ENCODE assay signal across 18 cellular contexts in genomic region chr1:93533677-93534076, GRCh38.
A peak's percentile ranks its signal among the peaks of the same experiment; 100 is the strongest.
DNase-seq lines count a peak whose midpoint lies in the region; ATAC-seq, FAIRE-seq and TF ChIP-seq lines count a peak whose summit lies in the region.
"Had no signal": no experiment of that assay in that cellular context is flagged by ENCODE, and none has a peak within 500 bp of the region (broad histone marks: within the 10 kb centered on the region; RNA-seq: fewer than 3 reads in every experiment).

No MANE protein-coding gene starts in this region.

- no peaks in the 10 kb centered on the region for H4K20me1 ChIP-seq in IMR-90 (ENCODE audit: insufficient read depth, low read length)

- FAIRE-seq in A549 (lab: Jason Lieb, UNC), result no peak
- FAIRE-seq: GM12891 had no signal

- H3K4me3 Mint-ChIP-seq in nephron progenitor cell, result no peak overlapping the region
- H3K4me3 Mint-ChIP-seq in activated T-cell treated with anti-CD3 and anti-CD28 coated beads, Interleukin-2, amount 50 U/mL, for 72 hours, result no peak overlapping the region
- H3K4me3 Mint-ChIP-seq: CD4-positive, alpha-beta memory T cell; H9 had no signal

- no peak overlapping the region for H3K23ac ChIP-seq in IMR-90 (ENCODE audit: low read depth, low read length)

- intact Hi-C loops in IMR-90 (cut with micrococcal nuclease), result no loop called here

- no peaks in the 10 kb centered on the region for H3K9me3 Mint-ChIP-seq in nephron progenitor cell
- no peaks in the 10 kb centered on the region for H3K9me3 Mint-ChIP-seq in activated T-cell treated with anti-CD3 and anti-CD28 coated beads, Interleukin-2, amount 50 U/mL, for 72 hours
- H3K9me3 Mint-ChIP-seq: H9 had no signal

- no peak overlapping the region for H2BK15ac ChIP-seq in IMR-90 (ENCODE audit: low read depth, low read length)

- CTCF ChIA-PET in A549 (lab: Yijun Ruan, JAX) (interaction anchor here (0.9 to 1.4 kb wide), 2 partner anchors 12 to 19 kb away, joined by 3 read pairs; no protein-coding TSS in a partner anchor), IMR-90 (lab: Yijun Ruan, JAX) (no interaction called here)

- DNase-seq in A549 (ENCODE audit: low read depth in 1 of 2, low spot score in 1 of 2) (no peak), IMR-90 (no peak), nephron progenitor cell (no peak), NOMO-1 treated with DMSO at 0.1 percent for 48 hours (lab: John Stamatoyannopoulos, UW; ENCODE audit: unreplicated experiment) (no peak), GM13977 (ENCODE audit: low spot score) (no peak)
- DNase-seq in activated T-cell treated with anti-CD3 and anti-CD28 coated beads, Interleukin-2, amount 50 U/mL, for 72 hours, result no peak
- DNase-seq: 8988T; C1 segment of cervical spinal cord; Calu3; CD4-positive, alpha-beta memory T cell; COR-L47; DMS53; DMS79 treated with DMSO at 0.1 percent for 48 hours; GF-D8; GM23248; H9 had no signal

- H2AK5ac ChIP-seq in IMR-90 (ENCODE audit: low read depth, low read length), result no peak overlapping the region

- H3K4me1 Mint-ChIP-seq in nephron progenitor cell, result no peaks in the 10 kb centered on the region
- H3K4me1 Mint-ChIP-seq in activated T-cell treated with anti-CD3 and anti-CD28 coated beads, Interleukin-2, amount 50 U/mL, for 72 hours (ENCODE audit: low read depth), result no peaks in the 10 kb centered on the region
- H3K4me1 Mint-ChIP-seq: CD4-positive, alpha-beta memory T cell had no signal

- no peak overlapping the region for H3K18ac ChIP-seq in IMR-90 (ENCODE audit: low read depth, low read length)

- H3K56ac ChIP-seq in IMR-90 (ENCODE audit: extremely low read depth, insufficient read depth, low read length), result no peak overlapping the region

- H3K4ac ChIP-seq in IMR-90 (ENCODE audit: low read depth, low read length), result no peak overlapping the region

- no peak overlapping the region for H3K14ac ChIP-seq in IMR-90 (replicated peaks; ENCODE audit: low read depth, low read length)

- H2AK9ac ChIP-seq in IMR-90 (replicated peaks; ENCODE audit: low read depth, low read length, poor library complexity), result no peak overlapping the region

- H3K9me3 ChIP-seq in A549 (no peaks in the 10 kb centered on the region), IMR-90 (ENCODE audit: control insufficient read depth, insufficient read depth, low read length) (no peaks in the 10 kb centered on the region)

- no peak overlapping the region for H3K4me3 ChIP-seq in A549
- no peak overlapping the region for H3K4me3 ChIP-seq in IMR-90 (ENCODE audit: insufficient read depth, low read depth, low read length)
- H3K4me3 ChIP-seq: GM23248 had no signal

- no TSS peak for BruUV-seq in IMR-90 (replicated peaks; lab: Mats Ljungman, UMichigan)

- H3K27ac ChIP-seq in A549 (no peak overlapping the region), IMR-90 (ENCODE audit: insufficient read depth, low read length) (no peak overlapping the region)
- H3K27ac ChIP-seq: GM23248 had no signal

- H2AFZ ChIP-seq in IMR-90 (replicated peaks; ENCODE audit: low read length, poor library complexity), result no peak overlapping the region
- H2AFZ ChIP-seq: GM23248 had no signal

- H3K36me3 Mint-ChIP-seq in nephron progenitor cell (ENCODE audit: low read depth), result peaks cover 61% of the 10 kb centered on the region
- H3K36me3 Mint-ChIP-seq in activated T-cell treated with anti-CD3 and anti-CD28 coated beads, Interleukin-2, amount 50 U/mL, for 72 hours (ENCODE audit: insufficient read depth in 2 of 2), result no peaks in the 10 kb centered on the region

- peaks cover 6% of the 10 kb centered on the region; the same call in 1 of the 3 replicates for H3K4me1 ChIP-seq in A549
- H3K4me1 ChIP-seq in IMR-90 (ENCODE audit: control insufficient read depth, insufficient read depth, low read length), result no peaks in the 10 kb centered on the region

- in situ Hi-C loops in IMR-90 (cut with MboI; ENCODE audit: low sequenced_read_pairs), result no loop called here
- in situ Hi-C loops in GM13977 (cut with MboI; ENCODE audit: low pct_unique_long_range_greater_than_20kb, low sequenced_read_pairs, unreplicated experiment), result no loop called here

- no peak overlapping the region for H4K8ac ChIP-seq in IMR-90 (ENCODE audit: low read depth in 2 of 2, low read length in 2 of 2)

- POLR2A ChIA-PET in A549 (lab: Yijun Ruan, JAX) (no interaction called here), IMR-90 (lab: Charles Lee; ENCODE audit: unreplicated experiment) (no interaction called here)

- H3K36me3 ChIP-seq in IMR-90 (ENCODE audit: control insufficient read depth, insufficient read depth, low read length), result peaks cover 2% of the 10 kb centered on the region; the same call in 1 of the 2 replicates

- no peak for TF ChIP-seq EP300 in A549 (IDR thresholded peaks at IDR 0.05)

- TF ChIP-seq CTCF in A549 (IDR thresholded peaks at IDR 0.05) (no peak), IMR-90 (conservative IDR thresholded peaks at IDR 0.05; ENCODE audit: low read depth, low read length) (no peak), nephron progenitor cell (IDR thresholded peaks at IDR 0.05) (no peak), GM13977 (IDR thresholded peaks at IDR 0.05; ENCODE audit: extremely low read depth, insufficient read depth, missing control alignments) (no peak)

- TF ChIP-seq POLR2A in A549 (IDR thresholded peaks at IDR 0.05; ENCODE audit: low read length) (no peak), IMR-90 (IDR thresholded peaks at IDR 0.05; ENCODE audit: low read depth, low read length) (no peak)

- no peak overlapping the region for H2BK120ac ChIP-seq in IMR-90 (ENCODE audit: low read depth, low read length)

- H3K27ac Mint-ChIP-seq in nephron progenitor cell, result peak overlapping the region; percentile 11
- no peak overlapping the region for H3K27ac Mint-ChIP-seq in activated T-cell treated with anti-CD3 and anti-CD28 coated beads, Interleukin-2, amount 50 U/mL, for 72 hours
- H3K27ac Mint-ChIP-seq: CD4-positive, alpha-beta memory T cell had no signal

- dilution Hi-C loops in IMR-90 (cut with HindIII; ENCODE audit: low sequenced_read_pairs, unreplicated experiment), result no loop called here

- H4K5ac ChIP-seq in IMR-90 (ENCODE audit: low read depth, low read length), result no peak overlapping the region

- ATAC-seq in A549 (no peak), IMR-90 (ENCODE audit: low read depth) (peak; percentile 40; the same call in 1 of the 2 replicates)
- ATAC-seq in activated T-cell treated with anti-CD3 and anti-CD28 coated beads, Interleukin-2, amount 50 U/mL, for 72 hours (replicated peaks in 1 of 2), result no peak
- ATAC-seq: HCT116 had no signal

- H3K27me3 Mint-ChIP-seq in nephron progenitor cell (ENCODE audit: low read depth, poor library complexity), result no peaks in the 10 kb centered on the region
- H3K27me3 Mint-ChIP-seq in activated T-cell treated with anti-CD3 and anti-CD28 coated beads, Interleukin-2, amount 50 U/mL, for 72 hours (ENCODE audit: low read depth), result no peaks in the 10 kb centered on the region
- H3K27me3 Mint-ChIP-seq: CD4-positive, alpha-beta memory T cell had no signal

- TF ChIP-seq RAD21 in A549 (conservative IDR thresholded peaks at IDR 0.05 in 1 of 2, IDR thresholded peaks at IDR 0.05 in 1 of 2) (no peak), IMR-90 (IDR thresholded peaks at IDR 0.05; ENCODE audit: low read length) (no peak)

- no peak overlapping the region for H3K9ac ChIP-seq in IMR-90 (ENCODE audit: low read depth, low read length)
- H3K9ac ChIP-seq: GM23248 had no signal

- H3K27me3 ChIP-seq in IMR-90 (ENCODE audit: control insufficient read depth, insufficient read depth, low read length), result no peaks in the 10 kb centered on the region

- H3K4me2 ChIP-seq in A549 (no peak overlapping the region), IMR-90 (ENCODE audit: low read depth, low read length) (no peak overlapping the region)

- H3K9me1 ChIP-seq in IMR-90 (ENCODE audit: insufficient read depth, low read length), result no peaks in the 10 kb centered on the region

- peak overlapping the region; percentile 11 for H2BK5ac ChIP-seq in IMR-90 (ENCODE audit: low read depth, low read length, poor library complexity, severe bottlenecking)

- no peaks in the 10 kb centered on the region for H3K79me1 ChIP-seq in IMR-90 (ENCODE audit: low read depth in 1 of 2, low read length in 2 of 2)

- no peak overlapping the region for H4K91ac ChIP-seq in IMR-90 (ENCODE audit: insufficient read depth, low read depth, low read length)

- no peak overlapping the region for H2BK20ac ChIP-seq in IMR-90 (ENCODE audit: low read depth, low read length)

TF ChIP-seq in A549, 52 proteins besides CTCF, POLR2A, EP300 and RAD21:
- TF ChIP-seq MAFK (IDR thresholded peaks at IDR 0.05; ENCODE audit: partially characterized antibody) (peak; percentile 66), POLR2AphosphoS2 (conservative IDR thresholded peaks at IDR 0.05; ENCODE audit: low read length) (no peak)

TF ChIP-seq in IMR-90, 13 proteins besides CTCF, POLR2A, EP300 and RAD21:
- TF ChIP-seq USF2 (IDR thresholded peaks at IDR 0.05; ENCODE audit: low read depth, low read length) (no peak), ELK1 (IDR thresholded peaks at IDR 0.05; ENCODE audit: borderline replicate concordance, low read depth, low read length) (no peak), MAFK (IDR thresholded peaks at IDR 0.05; ENCODE audit: low read depth, low read length) (peak; percentile 80)
